Comparison of ENCODE assay signal across 8 cellular contexts in genomic region chr9:83981126-83981871, GRCh38. TPM values are rescaled to one million over a fixed set of nuclear protein-coding genes. Genes with fewer than 3 reads are reported as not detected.
A peak's percentile ranks its signal among the peaks of the same experiment; 100 is the strongest.
DNase-seq lines count a peak whose midpoint lies in the region; ATAC-seq and TF ChIP-seq lines count a peak whose summit lies in the region.

No MANE protein-coding gene starts in this region.

- no peak for ATAC-seq in T-cell (replicated peaks in 1 of 4)

- H3K9me3 ChIP-seq in HUES64 (ENCODE audit: insufficient read depth, low read depth, low read length): no peaks in the 10 kb centered on the region
- no peaks in the 10 kb centered on the region for H3K9me3 ChIP-seq in endodermal cell (ENCODE audit: control insufficient read depth, low read length)

- CTCF ChIA-PET in T-cell (lab: Charles Lee): interaction anchor here in 1 of 2 donors (1.0 kb wide), 1 partner anchor 60 kb away, joined by 4 read pairs; the partner anchor contains the start of gene KIF27
- CTCF ChIA-PET in HEK293T (lab: Yijun Ruan, JAX): no interaction called here

- POLR2A ChIA-PET in T-cell (lab: Charles Lee): interaction anchor here in 1 of 2 donors (0.6 to 1.1 kb wide), 3 partner anchors 11 to 357 kb away, joined by 3 to 5 read pairs (median 3); partner anchors contain the start of gene UBQLN1
- POLR2A ChIA-PET in HEK293T (lab: Yijun Ruan, JAX): interaction anchor here (0.6 to 2.7 kb wide), 14 partner anchors 14 to 283 kb away, joined by 3 to 34 read pairs (median 4); partner anchors contain the start of gene KIF27

- peak; percentile 59 for DNase-seq in activated T-cell treated with anti-CD3 and anti-CD28 coated beads, Interleukin-2, amount 50 U/mL, for 24 hours
- DNase-seq in activated T-cell treated with anti-CD3 and anti-CD28 coated beads for 4 hours (no peak), T-cell (peak in 12 of 34 experiments; percentile 3 to 36 (median 13)), endodermal cell (peak; percentile 60), mesothelial cell of epicardium (ENCODE audit: low spot score in 2 of 2, unreplicated experiment in 2 of 2) (no peak), ureter (ENCODE audit: low spot score) (peak; percentile 62), HEK293T (ENCODE audit: extremely low spot score) (no peak)

- no peaks in the 10 kb centered on the region for H3K27me3 Mint-ChIP-seq in activated T-cell treated with anti-CD3 and anti-CD28 coated beads, Interleukin-2, amount 50 U/mL, for 24 hours
- H3K27me3 Mint-ChIP-seq in T-cell (no peaks in the 10 kb centered on the region), endodermal cell (ENCODE audit: insufficient read depth) (no peaks in the 10 kb centered on the region), mesothelial cell of epicardium (ENCODE audit: low read depth) (no peaks in the 10 kb centered on the region)

- no peaks in the 10 kb centered on the region for H3K27me3 ChIP-seq in HUES64 (ENCODE audit: insufficient read depth, low read length)
- no peaks in the 10 kb centered on the region for H3K27me3 ChIP-seq in endodermal cell (ENCODE audit: control insufficient read depth, insufficient read depth, low read length, poor library complexity, severe bottlenecking)

- peaks cover 29% of the 10 kb centered on the region for H3K36me3 ChIP-seq in HUES64 (ENCODE audit: insufficient read depth, low read length)
- H3K36me3 ChIP-seq in endodermal cell (ENCODE audit: control insufficient read depth, insufficient read depth, low read length): peaks cover 28% of the 10 kb centered on the region

- H3K4me1 Mint-ChIP-seq in activated T-cell treated with anti-CD3 and anti-CD28 coated beads, Interleukin-2, amount 50 U/mL, for 24 hours (ENCODE audit: low read depth): peaks cover 37% of the 10 kb centered on the region
- peaks cover 36 to 42% (median 38%) of the 10 kb centered on the region in 3 donors for H3K4me1 Mint-ChIP-seq in T-cell
- peaks cover 25% of the 10 kb centered on the region for H3K4me1 Mint-ChIP-seq in endodermal cell
- peaks cover 33% of the 10 kb centered on the region for H3K4me1 Mint-ChIP-seq in mesothelial cell of epicardium

- H3K9me3 Mint-ChIP-seq in activated T-cell treated with anti-CD3 and anti-CD28 coated beads, Interleukin-2, amount 50 U/mL, for 24 hours: no peaks in the 10 kb centered on the region
- no peaks in the 10 kb centered on the region for H3K9me3 Mint-ChIP-seq in T-cell
- H3K9me3 Mint-ChIP-seq in endodermal cell: no peaks in the 10 kb centered on the region
- no peaks in the 10 kb centered on the region for H3K9me3 Mint-ChIP-seq in mesothelial cell of epicardium

- TF ChIP-seq CTCF in endodermal cell (conservative IDR thresholded peaks at IDR 0.05) (no peak), mesothelial cell of epicardium (IDR thresholded peaks at IDR 0.05; ENCODE audit: unreplicated experiment) (no peak)

- peak overlapping the region; percentile 98 for H3K27ac Mint-ChIP-seq in activated T-cell treated with anti-CD3 and anti-CD28 coated beads, Interleukin-2, amount 50 U/mL, for 24 hours
- peak overlapping the region; percentile 96 to 100 for H3K27ac Mint-ChIP-seq in T-cell
- peak overlapping the region; percentile 99 for H3K27ac Mint-ChIP-seq in endodermal cell
- H3K27ac Mint-ChIP-seq in mesothelial cell of epicardium: peak overlapping the region; percentile 100

- H3K9ac ChIP-seq in HUES64 (ENCODE audit: low read depth, low read length) (peak overlapping the region; percentile 100), endodermal cell (ENCODE audit: extremely low read depth, low read length, poor library complexity, severe bottlenecking) (peak overlapping the region; percentile 100)

- H3K36me3 Mint-ChIP-seq in activated T-cell treated with anti-CD3 and anti-CD28 coated beads, Interleukin-2, amount 50 U/mL, for 24 hours (ENCODE audit: low read depth): peaks cover 67% of the 10 kb centered on the region
- H3K36me3 Mint-ChIP-seq in T-cell (peaks cover 27% of the 10 kb centered on the region), endodermal cell (ENCODE audit: low read depth) (peaks cover 34% of the 10 kb centered on the region), mesothelial cell of epicardium (peaks cover 12% of the 10 kb centered on the region)

- H3K4me1 ChIP-seq in HUES64 (ENCODE audit: insufficient read depth, low read length) (peaks cover 28% of the 10 kb centered on the region), endodermal cell (ENCODE audit: control insufficient read depth, insufficient read depth, low read length) (no peaks in the 10 kb centered on the region)

- H3K27ac ChIP-seq in HUES64 (ENCODE audit: low read depth, low read length) (peak overlapping the region; percentile 99), endodermal cell (ENCODE audit: low read depth, low read length) (peak overlapping the region; percentile 100)

- peak overlapping the region; percentile 100 for H3K4me3 Mint-ChIP-seq in activated T-cell treated with anti-CD3 and anti-CD28 coated beads, Interleukin-2, amount 50 U/mL, for 24 hours
- H3K4me3 Mint-ChIP-seq in T-cell (peak overlapping the region; percentile 96 to 100 (median 99)), endodermal cell (peak overlapping the region; percentile 99), mesothelial cell of epicardium (peak overlapping the region; percentile 92)

- H3K4me3 ChIP-seq in HUES64 (ENCODE audit: low read length) (peak overlapping the region; percentile 97), endodermal cell (ENCODE audit: low read length) (peak overlapping the region; percentile 100)

- 2% methylated on average over 29 of the region's 29 CpGs for WGBS in HUES64
- 0 to 3% methylated on average over 17 to 28 of the region's 29 CpGs for WGBS in endodermal cell (ENCODE audit: insufficient coverage in 1 of 2, insufficient read length in 1 of 2), 2 experiments

TF ChIP-seq in HEK293T, 16 proteins besides CTCF, POLR2A, EP300 and RAD21:
- TF ChIP-seq ZNF384 (IDR thresholded peaks at IDR 0.05): no peak
- no peak for TF ChIP-seq LEF1 (IDR thresholded peaks at IDR 0.05; ENCODE audit: borderline replicate concordance)
- no peak for TF ChIP-seq FOXM1 (IDR thresholded peaks at IDR 0.05; ENCODE audit: borderline replicate concordance)
- TF ChIP-seq BHLHE40 (IDR thresholded peaks at IDR 0.05; ENCODE audit: borderline replicate concordance): no peak

RNA-seq across cellular contexts. Expression of gene RMI1, which starts 0.7 kb away (rescaled TPM):
- 29.8 TPM for polyA plus RNA-seq in HUES64 (2013, experiment 1 of 2)
- 31.2 TPM for polyA plus RNA-seq in HUES64 (2013, experiment 2 of 2)
- total RNA-seq in T-cell (1 to 10 TPM; 2.3 to 6.9 (median 5.3) TPM), endodermal cell (10 to 100 TPM; 27.1 to 33.2 TPM), mesothelial cell of epicardium (8.8 to 9.8 TPM (median 9.2 TPM) in 3 replicates), ureter (12.1 TPM)
- 33.8 TPM for polyA plus RNA-seq in endodermal cell (2013, experiment 1 of 2)
- polyA plus RNA-seq in endodermal cell (2013, experiment 2 of 2): 31.7 TPM

RNA-seq across cellular contexts. Expression of gene HNRNPK, which starts 1.3 kb away (rescaled TPM):
- 747 TPM for polyA plus RNA-seq in HUES64 (2013, experiment 1 of 2)
- polyA plus RNA-seq in HUES64 (2013, experiment 2 of 2): 693 TPM
- 100 to 1,000 TPM; 459 to 671 (median 508) TPM for total RNA-seq in T-cell
- 100 to 1,000 TPM; 714 to 780 TPM for total RNA-seq in endodermal cell
- 803 TPM for polyA plus RNA-seq in endodermal cell (2013, experiment 1 of 2)
- polyA plus RNA-seq in endodermal cell (2013, experiment 2 of 2): 769 TPM
- total RNA-seq in mesothelial cell of epicardium: 672 to 696 TPM (median 682 TPM) in 3 replicates
- total RNA-seq in ureter: 600 TPM

Comparison
In these comparisons a context has a peak if more than half of its experiments do, and no peak if none do; other contexts are left out.
1. DNase-seq: peak in activated T-cell treated with anti-CD3 and anti-CD28 coated beads, Interleukin-2, amount 50 U/mL, for 24 hours (single experiment), endodermal cell (single experiment) and ureter (single experiment); none in activated T-cell treated with anti-CD3 and anti-CD28 coated beads for 4 hours (single experiment), mesothelial cell of epicardium (0 of 2) and HEK293T (single experiment).
2. Peak in every context shown above with its lines, with median percentiles within 50 percentile points of each other: H3K27ac Mint-ChIP-seq and H3K4me3 Mint-ChIP-seq.